In genomic region chr19:43504426-43505185, GRCh38 we compare ENCODE assay signal across 8 cellular contexts. TPM values are rescaled to one million over a fixed set of nuclear protein-coding genes. Genes with fewer than 3 reads are reported as not detected.
A peak's percentile ranks its signal among the peaks of the same experiment; 100 is the strongest.
DNase-seq lines count a peak whose midpoint lies in the region; ATAC-seq and TF ChIP-seq lines count a peak whose summit lies in the region.

TSS of gene PHLDB3 (minus strand) at chr19:43504746. CDS start at chr19:43504118, 628 bp downstream.

- DNase-seq in activated CD8-positive, alpha-beta memory T cell treated with anti-CD3 and anti-CD28 coated beads for 24 hours = no peak
- DNase-seq in SJCRH30 = peak; percentile 56 to 59
- DNase-seq in MCF 10A (ENCODE audit: unreplicated experiment) = no peak
- peak; percentile 49 for DNase-seq in kidney tubule cell (ENCODE audit: low spot score)
- peak; percentile 57 to 60 for DNase-seq in stimulated activated CD4-positive, alpha-beta T cell treated with anti-CD3 and anti-CD28 coated beads, Interleukin-2, amount 100 ng/mL, for 24 hours
- DNase-seq in AG20443 (ENCODE audit: low spot score) = no peak

- H3K36me3 ChIP-seq in SJCRH30 = no peaks in the 10 kb centered on the region

- no peak within 1 kb of the TSS for H3K27ac ChIP-seq in SJCRH30

- H3K4me3 Mint-ChIP-seq in MCF 10A (ENCODE audit: unreplicated experiment) = peak within 1 kb of the TSS; percentile 90

- H3K27me3 ChIP-seq in SJCRH30 = no peaks in the 10 kb centered on the region

- no peaks in the 10 kb centered on the region for H3K27me3 Mint-ChIP-seq in MCF 10A (ENCODE audit: insufficient read depth, unreplicated experiment)

- CTCF ChIA-PET in activated CD8-positive, alpha-beta memory T cell treated with anti-CD3 and anti-CD28 coated beads for 36 hours (lab: Charles Lee) = interaction anchor here (0.7 to 4.3 kb wide), 9 partner anchors 9 to 91 kb away, joined by 3 to 20 read pairs (median 5); partner anchors contain the start of genes IRGQ and ZNF575
- CTCF ChIA-PET in MCF 10A (lab: Yijun Ruan, JAX) = interaction anchor here (0.7 to 3.4 kb wide), 5 partner anchors 15 to 1093 kb away, joined by 4 to 19 read pairs (median 5); no protein-coding TSS in a partner anchor

- no peaks in the 10 kb centered on the region for H3K4me1 ChIP-seq in SJCRH30

- H3K4me1 Mint-ChIP-seq in MCF 10A (ENCODE audit: insufficient read depth, unreplicated experiment) = peaks cover 11% of the 10 kb centered on the region

- POLR2A ChIA-PET in activated CD8-positive, alpha-beta memory T cell treated with anti-CD3 and anti-CD28 coated beads for 36 hours (lab: Charles Lee) = interaction anchor here (0.6 to 1.9 kb wide), 6 partner anchors 28 to 249 kb away, joined by 3 to 15 read pairs (median 4); partner anchors contain the start of genes IRGQ, ZNF575 and ZNF576
- POLR2A ChIA-PET in MCF 10A (lab: Yijun Ruan, JAX) = interaction anchor here (0.6 to 3.9 kb wide), 19 partner anchors 9 to 482 kb away, joined by 3 to 29 read pairs (median 5); partner anchors contain the start of genes ETHE1, LYPD3 and ZNF575

- H3K9me3 Mint-ChIP-seq in MCF 10A (ENCODE audit: unreplicated experiment) = no peaks in the 10 kb centered on the region

- peaks cover 48% of the 10 kb centered on the region for H3K36me3 Mint-ChIP-seq in MCF 10A (ENCODE audit: insufficient read depth, unreplicated experiment)

- H3K27ac Mint-ChIP-seq in MCF 10A (ENCODE audit: low read depth, unreplicated experiment) = peak within 1 kb of the TSS; percentile 87

- no peaks in the 10 kb centered on the region for H3K9me3 ChIP-seq in SJCRH30 (replicated peaks)

- TF ChIP-seq CTCF in MCF 10A (IDR thresholded peaks at IDR 0.05; ENCODE audit: unreplicated experiment) = no peak

- no TSS peak for BruUV-seq in MCF 10A (replicated peaks; lab: Mats Ljungman, UMichigan)

- intact Hi-C loops in MCF 10A (cut with micrococcal nuclease) = loop anchor here (1.0 kb wide), 2 partner anchors 39 to 57 kb away; partner anchors contain the start of gene LYPD3

- ATAC-seq in HG03139 (IDR thresholded peaks at IDR 0.05; ENCODE audit: unreplicated experiment) = peak; percentile 15

- peak within 1 kb of the TSS; percentile 69 for H3K4me3 ChIP-seq in SJCRH30

RNA-seq across cellular contexts. Expression of gene PHLDB3, which starts in this region (rescaled TPM):
- total RNA-seq in activated CD8-positive, alpha-beta memory T cell treated with anti-CD3 and anti-CD28 coated beads for 36 hours = 10 to 100 TPM; 13.4 to 14.5 TPM
- total RNA-seq in SJCRH30 (2014; rRNA removed; shearing (Covaris generic)) = 4.4 and 5.2 TPM in 2 replicates
- 9.9 and 11.8 TPM in 2 replicates for total RNA-seq in MCF 10A (2022)

Comparison
In these comparisons a context has a peak if more than half of its experiments do, and no peak if none do; other contexts are left out.
1. DNase-seq: peak in SJCRH30 (2 of 2), kidney tubule cell (single experiment) and stimulated activated CD4-positive, alpha-beta T cell treated with anti-CD3 and anti-CD28 coated beads, Interleukin-2, amount 100 ng/mL, for 24 hours (2 of 2); none in activated CD8-positive, alpha-beta memory T cell treated with anti-CD3 and anti-CD28 coated beads for 24 hours (single experiment), MCF 10A (single experiment) and AG20443 (single experiment).